10 cellular contexts compared by ENCODE assay signal in genomic region chr19:12695514-12695913, GRCh38. TPM values are rescaled to one million over a fixed set of nuclear protein-coding genes. Genes with fewer than 3 reads are reported as not detected.
DNase-seq lines count a peak whose midpoint lies in the region; ATAC-seq, FAIRE-seq and TF ChIP-seq lines count a peak whose summit lies in the region.
"Had no signal": no experiment of that assay in that cellular context is flagged by ENCODE, and none has a peak within 500 bp of the region (broad histone marks: within the 10 kb centered on the region; RNA-seq: fewer than 3 reads in every experiment).

No MANE protein-coding gene starts in this region.

- H3K9me3 ChIP-seq in heart right ventricle (no peaks in the 10 kb centered on the region), astrocyte (ENCODE audit: insufficient read depth, low read depth, low read length) (no peaks in the 10 kb centered on the region), vagina (no peaks in the 10 kb centered on the region)

- H3K4me3 ChIP-seq in heart right ventricle (peak overlapping the region in 9 of 10 donors; percentile 72 to 100 (median 87)), astrocyte (ENCODE audit: insufficient read depth, low read depth, low read length) (peak overlapping the region; percentile 86), vagina (peak overlapping the region; percentile 66 to 78)

- no peaks in the 10 kb centered on the region for H3K27me3 Mint-ChIP-seq in astrocyte (ENCODE audit: low read depth, unreplicated experiment)
- no peaks in the 10 kb centered on the region for H3K27me3 Mint-ChIP-seq in memory B cell

- no peaks in the 10 kb centered on the region for H3K79me2 ChIP-seq in astrocyte (ENCODE audit: insufficient read depth, low read length)

- H3K9ac ChIP-seq in astrocyte (ENCODE audit: low read length), result peak overlapping the region; percentile 86

- no peak for TF ChIP-seq POLR2A in vagina (IDR thresholded peaks at IDR 0.05)

- H3K27me3 ChIP-seq in heart right ventricle (no peaks in the 10 kb centered on the region), astrocyte (ENCODE audit: insufficient read depth, low read length) (no peaks in the 10 kb centered on the region), vagina (no peaks in the 10 kb centered on the region)

- H3K9me3 Mint-ChIP-seq in astrocyte (ENCODE audit: unreplicated experiment) (no peaks in the 10 kb centered on the region), memory B cell (no peaks in the 10 kb centered on the region)

- intact Hi-C loops in heart right ventricle (cut with DNase I), result no loop called here
- intact Hi-C loops in Right ventricle myocardium superior (cut with DNase I), result no loop called here
- intact Hi-C loops in vagina (cut with DNase I), result no loop called here

- H3K4me1 Mint-ChIP-seq in astrocyte (ENCODE audit: low read depth, unreplicated experiment) (peaks cover 5% of the 10 kb centered on the region), memory B cell (peaks cover 3% of the 10 kb centered on the region)

- no peak overlapping the region for H2AFZ ChIP-seq in astrocyte (ENCODE audit: low read depth, low read length)

- no peak for ATAC-seq in heart right ventricle
- ATAC-seq in Right ventricle myocardium superior (ENCODE audit: poor library complexity), result no peak
- no peak for ATAC-seq in memory B cell (ENCODE audit: low read depth)
- no peak for ATAC-seq in GM18870 (IDR thresholded peaks at IDR 0.05; ENCODE audit: unreplicated experiment)

- DNase-seq in heart right ventricle (no peak), Right ventricle myocardium superior (no peak), astrocyte (ENCODE audit: low read depth) (no peak), memory B cell (ENCODE audit: low spot score in 2 of 2) (no peak), vagina (ENCODE audit: extremely low spot score in 2 of 2) (no peak), NCI-H1092 treated with DMSO at 0.1 percent for 48 hours (lab: John Stamatoyannopoulos, UW) (no peak)
- no peak for DNase-seq in stimulated activated CD4-positive, alpha-beta T cell treated with anti-CD3 and anti-CD28 coated beads, Interleukin-1b, Interleukin-23, amount 100 ng/mL, for 48 hours

- peak overlapping the region; percentile 88 for H3K4me2 ChIP-seq in astrocyte (ENCODE audit: low read length)

- no peak for TF ChIP-seq CTCF in heart right ventricle (IDR thresholded peaks at IDR 0.05)
- no peak for TF ChIP-seq CTCF in astrocyte (IDR thresholded peaks at IDR 0.05; ENCODE audit: insufficient read depth, low read depth, low read length)
- TF ChIP-seq CTCF in vagina (IDR thresholded peaks at IDR 0.05), result no peak

- peaks cover 5 to 23% (median 16%) of the 10 kb centered on the region in 9 donors for H3K4me1 ChIP-seq in heart right ventricle
- peaks cover 15% of the 10 kb centered on the region for H3K4me1 ChIP-seq in astrocyte (ENCODE audit: insufficient read depth, low read length)
- peaks cover 26% of the 10 kb centered on the region for H3K4me1 ChIP-seq in vagina

- no peak for FAIRE-seq in astrocyte (lab: Jason Lieb, UNC)

- WGBS in heart right ventricle, 2 donors, result 82 to 84% methylated on average over 1 of the region's 1 CpG

- H3K27ac ChIP-seq in heart right ventricle (peak overlapping the region in 1 of 10 donors; percentile 90), astrocyte (ENCODE audit: low read depth, low read length) (no peak overlapping the region), vagina (no peak overlapping the region)

- H4K20me1 ChIP-seq in astrocyte (ENCODE audit: insufficient read depth, low read length), result no peaks in the 10 kb centered on the region

- no peak overlapping the region for H3K27ac Mint-ChIP-seq in astrocyte (ENCODE audit: unreplicated experiment)
- no peak overlapping the region for H3K27ac Mint-ChIP-seq in memory B cell

- peak overlapping the region; percentile 84 for H3K4me3 Mint-ChIP-seq in astrocyte (ENCODE audit: unreplicated experiment)
- peak overlapping the region; percentile 62 for H3K4me3 Mint-ChIP-seq in memory B cell

- peaks cover 0 to 27% (median 2%) of the 10 kb centered on the region in 9 donors for H3K36me3 ChIP-seq in heart right ventricle
- peaks cover 13% of the 10 kb centered on the region for H3K36me3 ChIP-seq in astrocyte (ENCODE audit: insufficient read depth, low read length)
- H3K36me3 ChIP-seq in vagina, result peaks cover 0 to 4% of the 10 kb centered on the region in 2 donors

- H3K36me3 Mint-ChIP-seq in astrocyte (ENCODE audit: low read depth, unreplicated experiment), result peaks cover 6% of the 10 kb centered on the region
- H3K36me3 Mint-ChIP-seq in memory B cell, result no peaks in the 10 kb centered on the region

RNA-seq across cellular contexts. Expression of gene FBXW9, which starts 0.9 kb away (rescaled TPM):
- total RNA-seq in heart right ventricle (1 to 10 TPM; 1.2 to 3.1 (median 2.1) TPM), Right ventricle myocardium superior (2.0 TPM), astrocyte (9.9 and 11.6 TPM in 2 replicates), vagina (5.6 TPM)
- 1 to 10 TPM; 1.2 to 4.6 TPM for polyA plus RNA-seq in heart right ventricle

RNA-seq across cellular contexts. Expression of gene GNG14, which starts 7.7 kb away (rescaled TPM):
- total RNA-seq in heart right ventricle (not detected), Right ventricle myocardium superior (not detected), astrocyte (not detected in 2 replicates), vagina (not detected)
- not detected for polyA plus RNA-seq in heart right ventricle
- total RNA-seq: Daoy, mononuclear cell had no signal

RNA-seq across cellular contexts. Expression of gene DHPS, which starts 13.8 kb away (rescaled TPM):
- 10 to 100 TPM; 43.6 to 59.3 (median 49.7) TPM for total RNA-seq in heart right ventricle
- polyA plus RNA-seq in heart right ventricle, result 10 to 100 TPM; 64.5 to 82.2 TPM
- total RNA-seq in Right ventricle myocardium superior, result 42.9 TPM
- total RNA-seq in astrocyte, result 43.4 and 47.6 TPM in 2 replicates
- total RNA-seq in vagina, result 119 TPM

RNA-seq across cellular contexts. Expression of gene TNPO2, which starts 28.2 kb away (rescaled TPM):
- total RNA-seq in heart right ventricle (10 to 100 TPM; 32.3 to 51.1 (median 41.6) TPM), Right ventricle myocardium superior (30.9 TPM), astrocyte (69.8 and 76.3 TPM in 2 replicates), vagina (85.7 TPM)
- polyA plus RNA-seq in heart right ventricle, result 10 to 100 TPM; 17.3 to 25.9 TPM

RNA-seq across cellular contexts. Expression of gene WDR83, which starts 28.9 kb away (rescaled TPM):
- 10 to 100 TPM in 1 of 10 donors, 1 to 10 TPM in 9; 5.5 to 10.7 (median 7.9) TPM for total RNA-seq in heart right ventricle
- polyA plus RNA-seq in heart right ventricle, result 10 to 100 TPM; 14.5 to 19.7 TPM
- total RNA-seq in Right ventricle myocardium superior, result 6.5 TPM
- total RNA-seq in astrocyte, result 10.0 and 13.3 TPM in 2 replicates
- 8.3 TPM for total RNA-seq in vagina
